9 cellular contexts compared by ENCODE assay signal in the genomic region with DNA sequence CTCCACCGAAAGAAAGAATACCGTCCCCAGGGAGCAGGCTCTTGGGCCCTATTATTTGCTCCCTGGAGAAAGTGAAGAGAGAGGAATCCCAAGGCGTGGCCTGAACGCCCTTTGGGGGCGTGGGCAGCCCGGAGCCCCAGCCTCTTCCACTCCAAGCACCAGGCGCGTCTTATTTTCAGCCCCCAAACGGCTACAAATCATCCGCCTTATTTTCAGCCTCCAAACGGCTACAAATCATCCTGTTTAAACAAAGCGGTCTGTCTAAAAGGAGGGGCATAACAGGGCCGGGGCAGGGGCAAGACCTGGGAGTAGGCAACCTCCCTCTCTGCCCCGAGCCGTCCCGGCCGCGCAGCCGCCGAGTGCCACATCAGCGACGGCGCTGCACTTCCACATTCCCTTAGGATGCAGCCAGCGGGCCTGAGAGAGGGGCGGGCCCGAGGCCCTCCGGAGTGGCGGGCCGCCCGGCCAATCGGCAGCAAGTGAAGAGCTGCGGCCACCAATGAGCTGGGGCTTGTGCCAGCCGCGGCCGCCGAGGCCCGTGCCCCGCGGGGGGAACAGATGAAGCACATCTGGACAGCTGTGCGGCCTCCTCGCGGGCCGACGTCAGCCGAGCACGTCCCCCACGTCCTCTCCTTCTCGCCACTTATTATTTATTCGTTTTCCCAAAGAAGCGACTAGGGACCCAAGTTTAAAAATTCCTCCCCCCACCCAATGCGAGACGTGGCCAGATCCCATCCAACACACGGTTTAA. TPM values are rescaled to one million over a fixed set of nuclear protein-coding genes. Genes with fewer than 3 reads are reported as not detected.
A peak's percentile ranks its signal among the peaks of the same experiment; 100 is the strongest.
DNase-seq lines count a peak whose midpoint lies in the region; ATAC-seq, FAIRE-seq and TF ChIP-seq lines count a peak whose summit lies in the region.
"Had no signal": no experiment of that assay in that cellular context is flagged by ENCODE, and none has a peak within 500 bp of the region (broad histone marks: within the 10 kb centered on the region; RNA-seq: fewer than 3 reads in every experiment).

A gene with protein sequence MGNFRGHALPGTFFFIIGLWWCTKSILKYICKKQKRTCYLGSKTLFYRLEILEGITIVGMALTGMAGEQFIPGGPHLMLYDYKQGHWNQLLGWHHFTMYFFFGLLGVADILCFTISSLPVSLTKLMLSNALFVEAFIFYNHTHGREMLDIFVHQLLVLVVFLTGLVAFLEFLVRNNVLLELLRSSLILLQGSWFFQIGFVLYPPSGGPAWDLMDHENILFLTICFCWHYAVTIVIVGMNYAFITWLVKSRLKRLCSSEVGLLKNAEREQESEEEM (plus strand): TSS at position 561 of the 751 bp plus-strand sequence. CDS start 62,593 bp downstream, outside the sequence.

- TF ChIP-seq RAD21 in H1 (IDR thresholded peaks at IDR 0.05 in 1 of 2, conservative IDR thresholded peaks at IDR 0.05 in 1 of 2; ENCODE audit: low read depth in 2 of 2, low read length in 2 of 2), result peak in 1 of 2 experiments; percentile 19; a peak in 1 of 4 replicates

- H3K79me2 ChIP-seq in H1 (ENCODE audit: control insufficient read depth in 1 of 2, insufficient read depth in 2 of 2, low read length in 2 of 2), result no peaks in the 10 kb centered on the region

- peak; percentile 59 to 84 for ATAC-seq in CD4-positive, CD25-positive, alpha-beta regulatory T cell (ENCODE audit: low read depth in 2 of 2)
- ATAC-seq in GM19452 (IDR thresholded peaks at IDR 0.05; ENCODE audit: unreplicated experiment) (peak; percentile 97), HG03571 (IDR thresholded peaks at IDR 0.05; ENCODE audit: unreplicated experiment) (peak; percentile 98)

- FAIRE-seq in H1 (lab: Jason Lieb, UNC), result no peak
- FAIRE-seq: colon had no signal

- CTCF ChIA-PET in H1 (lab: Charles Lee; ENCODE audit: partially characterized antibody), result interaction anchor here (0.9 kb wide), 1 partner anchor 84 kb away, joined by 3 read pairs; no protein-coding TSS in a partner anchor

- H3K27ac Mint-ChIP-seq in CD4-positive, CD25-positive, alpha-beta regulatory T cell, result peak within 1 kb of the TSS in 1 of 3 donors; percentile 14

- peak within 1 kb of the TSS; percentile 97 for H2AFZ ChIP-seq in H1 (ENCODE audit: low read length)
- peak within 1 kb of the TSS; percentile 82 for H2AFZ ChIP-seq in mesenchymal stem cell (ENCODE audit: low read depth, low read length)

- no peaks in the 10 kb centered on the region for H4K20me1 ChIP-seq in H1 (replicated peaks in 1 of 2; ENCODE audit: control insufficient read depth in 1 of 2, insufficient read depth in 2 of 2, low read length in 2 of 2)

- peak within 1 kb of the TSS; percentile 71 to 94 for H3K4me2 ChIP-seq in H1 (ENCODE audit: insufficient read depth in 1 of 2, low read depth in 2 of 2, low read length in 2 of 2)
- H3K4me2 ChIP-seq in mesenchymal stem cell (ENCODE audit: low read length, poor library complexity, severe bottlenecking), result peak within 1 kb of the TSS; percentile 83

- H3K4me3 Mint-ChIP-seq in CD4-positive, CD25-positive, alpha-beta regulatory T cell, result peak within 1 kb of the TSS; percentile 59 to 81 (median 70)

- H3K27me3 Mint-ChIP-seq in CD4-positive, CD25-positive, alpha-beta regulatory T cell, result peaks cover 40% of the 10 kb centered on the region

- H4K8ac ChIP-seq in H1 (ENCODE audit: extremely low read depth, insufficient read depth, low read length) (peak within 1 kb of the TSS; percentile 79; the same call in 1 of the 2 replicates), mesenchymal stem cell (ENCODE audit: low read length) (peak within 1 kb of the TSS; percentile 45)

- H3K36me3 ChIP-seq in CD4-positive, CD25-positive, alpha-beta regulatory T cell (ENCODE audit: control insufficient read depth, insufficient read depth, low read length), result no peaks in the 10 kb centered on the region
- no peaks in the 10 kb centered on the region for H3K36me3 ChIP-seq in H1 (ENCODE audit: control insufficient read depth in 2 of 4, insufficient read depth in 4 of 4, low read length in 3 of 4)
- no peaks in the 10 kb centered on the region for H3K36me3 ChIP-seq in mesenchymal stem cell (ENCODE audit: control insufficient read depth in 1 of 2, insufficient read depth in 2 of 2, low read depth in 1 of 2, low read length in 2 of 2)

- peaks cover 4 to 14% (median 6%) of the 10 kb centered on the region in 4 donors for H3K4me1 Mint-ChIP-seq in CD4-positive, CD25-positive, alpha-beta regulatory T cell

- no peak for TF ChIP-seq EP300 in H1 (IDR thresholded peaks at IDR 0.05; ENCODE audit: borderline replicate concordance in 1 of 2, low read depth in 2 of 2, low read length in 2 of 2)

- no peak within 1 kb of the TSS for H3K23ac ChIP-seq in H1 (ENCODE audit: insufficient read length)
- H3K23ac ChIP-seq in mesenchymal stem cell (ENCODE audit: low read length in 2 of 2), result no peak within 1 kb of the TSS

- peaks cover 0 to 9% (median 0%) of the 10 kb centered on the region in 7 donors for H3K9me3 Mint-ChIP-seq in CD4-positive, CD25-positive, alpha-beta regulatory T cell

- H3K4me1 ChIP-seq in CD4-positive, CD25-positive, alpha-beta regulatory T cell (ENCODE audit: control insufficient read depth, insufficient read depth, low read length, poor library complexity, severe bottlenecking), result peaks cover 14% of the 10 kb centered on the region
- H3K4me1 ChIP-seq in H1 (replicated peaks in 1 of 4; ENCODE audit: control insufficient read depth in 3 of 4, insufficient read depth in 4 of 4, low read length in 3 of 4), result no peaks in the 10 kb centered on the region
- H3K4me1 ChIP-seq in mesenchymal stem cell (ENCODE audit: control insufficient read depth, insufficient read depth, low read depth, low read length), result peaks cover 2% of the 10 kb centered on the region

- H4K91ac ChIP-seq in H1 (replicated peaks; ENCODE audit: insufficient read length, low read length), result no peak within 1 kb of the TSS
- no peak within 1 kb of the TSS for H4K91ac ChIP-seq in mesenchymal stem cell (ENCODE audit: low read length)

- DNase-seq in CD4-positive, CD25-positive, alpha-beta regulatory T cell, result peak; percentile 22 to 64 (median 38)
- DNase-seq in NCI-H82 (lab: John Stamatoyannopoulos, UW) (peak; percentile 98), H1 (ENCODE audit: low read depth in 1 of 2, low spot score in 2 of 2) (peak; percentile 85 to 98), mesenchymal stem cell (peak; percentile 96)
- peak; percentile 42 to 51 for DNase-seq in activated CD8-positive, alpha-beta memory T cell treated with anti-CD3 and anti-CD28 coated beads for 4 hours (ENCODE audit: low read depth in 2 of 2)
- DNase-seq in stimulated activated CD8-positive, alpha-beta memory T cell treated with anti-CD3 and anti-CD28 coated beads, Interleukin-12 subunit alpha, Interleukin-12 subunit beta, amount 100 ng/mL, for 1 hour (ENCODE audit: low read depth), result peak; percentile 53

- POLR2A ChIA-PET in H1 (lab: Charles Lee; ENCODE audit: partially characterized antibody), result interaction anchor here (0.6 to 1.3 kb wide), 7 partner anchors 9 to 157 kb away, joined by 3 to 5 read pairs (median 3); a partner anchor contains a TSS

- H3K79me1 ChIP-seq in H1 (ENCODE audit: low read depth, low read length), result no peaks in the 10 kb centered on the region
- H3K79me1 ChIP-seq in mesenchymal stem cell (replicated peaks; ENCODE audit: low read length, poor library complexity, severe bottlenecking), result peaks cover 12% of the 10 kb centered on the region

- no peak within 1 kb of the TSS for H2BK12ac ChIP-seq in H1 (ENCODE audit: low read depth, low read length)
- H2BK12ac ChIP-seq in mesenchymal stem cell (ENCODE audit: low read length in 2 of 2), result peak within 1 kb of the TSS in 1 of 2 experiments; percentile 15

- peaks cover 3% of the 10 kb centered on the region; the same call in 1 of the 2 replicates for H3K23me2 ChIP-seq in H1 (ENCODE audit: low read depth, low read length)

- H2BK20ac ChIP-seq in H1 (ENCODE audit: low read length), result no peak within 1 kb of the TSS; the same call in 1 of the 2 replicates

- H3K18ac ChIP-seq in H1 (ENCODE audit: extremely low read depth, low read length) (peak within 1 kb of the TSS; percentile 72), mesenchymal stem cell (ENCODE audit: low read depth in 1 of 2, low read length in 2 of 2) (peak within 1 kb of the TSS; percentile 40 to 89)

- H2BK5ac ChIP-seq in H1 (ENCODE audit: low read depth, low read length), result no peak within 1 kb of the TSS
- H2BK5ac ChIP-seq in mesenchymal stem cell (ENCODE audit: low read depth, low read length, poor library complexity, severe bottlenecking), result no peak within 1 kb of the TSS

- no peak within 1 kb of the TSS for H3K27ac ChIP-seq in CD4-positive, CD25-positive, alpha-beta regulatory T cell (ENCODE audit: insufficient read depth, low read length, poor library complexity, severe bottlenecking)
- H3K27ac ChIP-seq in H1 (ENCODE audit: low read depth, low read length), result no peak within 1 kb of the TSS; the same call in 1 of the 2 replicates
- H3K27ac ChIP-seq in mesenchymal stem cell (ENCODE audit: low read length, poor library complexity, severe bottlenecking), result peak within 1 kb of the TSS; percentile 95

- H3K36me3 Mint-ChIP-seq in CD4-positive, CD25-positive, alpha-beta regulatory T cell, result no peaks in the 10 kb centered on the region

- no peak within 1 kb of the TSS for H3K4ac ChIP-seq in H1 (replicated peaks; ENCODE audit: insufficient read length, low read depth, low read length)
- H3K4ac ChIP-seq in mesenchymal stem cell (ENCODE audit: low read depth in 1 of 2, low read length in 2 of 2), result peak within 1 kb of the TSS in 1 of 2 experiments; percentile 84

- 1% methylated on average over 45 of the region's 53 CpGs; no CpG with 5 or more reads in 1 of the 2 experiments for WGBS in H1 (ENCODE audit: extremely low coverage in 1 of 2, insufficient coverage in 1 of 2, insufficient read length in 1 of 2, insufficient replicate concordance in 2 of 2, low coverage in 1 of 2, low lambda C conversion rate in 2 of 2, missing lambda C conversion rate in 1 of 2), 2 experiments
- under 1% methylated on average over 53 of the region's 53 CpGs for WGBS in mesenchymal stem cell

- H3K14ac ChIP-seq in H1 (ENCODE audit: insufficient read length) (no peak within 1 kb of the TSS), mesenchymal stem cell (ENCODE audit: low read length in 2 of 2) (no peak within 1 kb of the TSS)

- H3K4me3 ChIP-seq in CD4-positive, CD25-positive, alpha-beta regulatory T cell (ENCODE audit: low read depth, low read length), result peak within 1 kb of the TSS; percentile 76
- peak within 1 kb of the TSS; percentile 69 to 90 (median 70) for H3K4me3 ChIP-seq in H1 (ENCODE audit: extremely low read depth in 1 of 4, insufficient read depth in 2 of 4, low read depth in 3 of 4, low read length in 4 of 4)
- peak within 1 kb of the TSS; percentile 55 to 83 for H3K4me3 ChIP-seq in mesenchymal stem cell (ENCODE audit: insufficient read depth in 1 of 2, low read depth in 1 of 2, low read length in 2 of 2)

- H3K9ac ChIP-seq in H1 (replicated peaks in 1 of 4; ENCODE audit: extremely low read depth in 1 of 4, low read depth in 3 of 4, low read length in 3 of 4), result peak within 1 kb of the TSS in 3 of 4 experiments; percentile 67 to 90 (median 77); a peak in 6 of 7 replicates
- peak within 1 kb of the TSS; percentile 95 for H3K9ac ChIP-seq in mesenchymal stem cell (ENCODE audit: low read length)

- no peak within 1 kb of the TSS for H3K56ac ChIP-seq in H1 (replicated peaks; ENCODE audit: insufficient read length, low read depth, low read length)

- H4K5ac ChIP-seq in H1 (ENCODE audit: insufficient read length, low read depth, low read length), result peak within 1 kb of the TSS; percentile 44

- no peak within 1 kb of the TSS for H2AK5ac ChIP-seq in H1 (ENCODE audit: low read depth, low read length)
- H2AK5ac ChIP-seq in mesenchymal stem cell (ENCODE audit: low read length, severe bottlenecking), result no peak within 1 kb of the TSS

- H2BK15ac ChIP-seq in H1 (ENCODE audit: low read length) (no peak within 1 kb of the TSS), mesenchymal stem cell (ENCODE audit: low read depth, poor library complexity, severe bottlenecking) (no peak within 1 kb of the TSS)

- no peaks in the 10 kb centered on the region for H3K9me3 ChIP-seq in CD4-positive, CD25-positive, alpha-beta regulatory T cell (ENCODE audit: control insufficient read depth in 2 of 2, low read length in 2 of 2)
- H3K9me3 ChIP-seq in H1 (ENCODE audit: insufficient read depth in 2 of 2, low read depth in 1 of 2, low read length in 1 of 2) (no peaks in the 10 kb centered on the region), mesenchymal stem cell (ENCODE audit: control insufficient read depth, low read length) (no peaks in the 10 kb centered on the region)

- no peak for TF ChIP-seq CTCF in H1 (IDR thresholded peaks at IDR 0.05; ENCODE audit: control extremely low read depth in 1 of 3, insufficient read depth in 1 of 3, low read depth in 1 of 3, low read length in 3 of 3)

- H2BK120ac ChIP-seq in H1 (replicated peaks; ENCODE audit: low read depth, low read length) (no peak within 1 kb of the TSS), mesenchymal stem cell (ENCODE audit: low read depth, low read length) (no peak within 1 kb of the TSS)

- peak; percentile 88 to 92 for TF ChIP-seq POLR2A in H1 (IDR thresholded peaks at IDR 0.05; ENCODE audit: control extremely low read depth in 1 of 2, low read depth in 2 of 2, low read length in 2 of 2)

- H3K27me3 ChIP-seq in CD4-positive, CD25-positive, alpha-beta regulatory T cell (ENCODE audit: control insufficient read depth, insufficient read depth, low read length), result peaks cover 42% of the 10 kb centered on the region
- H3K27me3 ChIP-seq in H1 (replicated peaks in 1 of 4; ENCODE audit: control insufficient read depth in 3 of 4, extremely low read depth in 1 of 4, insufficient read depth in 3 of 4, low read length in 3 of 4) (no peaks in the 10 kb centered on the region), mesenchymal stem cell (ENCODE audit: control insufficient read depth in 1 of 2, insufficient read depth in 1 of 2, low read length in 2 of 2) (no peaks in the 10 kb centered on the region)

RNA-seq across cellular contexts. Expression of the gene that starts here (rescaled TPM):
- 0.39 TPM for total RNA-seq in CD4-positive, CD25-positive, alpha-beta regulatory T cell
- polyA plus RNA-seq in CD4-positive, CD25-positive, alpha-beta regulatory T cell, result not detected
- total RNA-seq in H1 (2021; fragmentation: NEBNext Ultra II Directional; extraction: Animal tissue kit (Norgen Biotek cat#: 25700)), result 12.3 and 12.9 TPM in 2 replicates
- polyA plus RNA-seq in H1 (2011; rRNA removed), result 6.9 and 14.2 TPM in 2 replicates
- 12.0 TPM for polyA plus RNA-seq in H1 (2011; cell fraction: cytosol; rRNA removed)
- 2.6 TPM for polyA plus RNA-seq in H1 (2011; cell fraction: nucleus; rRNA removed)
- 10.3 to 17.0 TPM (median 11.2 TPM) in 4 replicates for polyA plus RNA-seq in H1 (2012, experiment 1 of 2)
- polyA plus RNA-seq in H1 (2012, experiment 2 of 2), result 7.0 TPM
- polyA plus RNA-seq in H1 (2013, experiment 1 of 2), result 15.7 TPM
- 15.6 TPM for polyA plus RNA-seq in H1 (2013, experiment 2 of 2)
- 9.6 and 10.0 TPM in 2 replicates for polyA minus RNA-seq in H1 (2011; rRNA and poly(A)+ RNA removed)
- 4.4 TPM for polyA minus RNA-seq in H1 (2011; cell fraction: cytosol; rRNA and poly(A)+ RNA removed)
- polyA minus RNA-seq in H1 (2011; cell fraction: nucleus; rRNA and poly(A)+ RNA removed), result 4.7 TPM
- 23.8 TPM for polyA plus RNA-seq in mesenchymal stem cell (2013, experiment 1 of 2)
- 26.0 TPM for polyA plus RNA-seq in mesenchymal stem cell (2013, experiment 2 of 2)

Comparison
In these comparisons a context has a peak if more than half of its experiments do, and no peak if none do; other contexts are left out.
1. Peak in DNase-seq, ATAC-seq and H3K4me3 ChIP-seq in CD4-positive, CD25-positive, alpha-beta regulatory T cell; RNA of the gene not detected or under 1 TPM.
2. DNase-seq: peak in every context shown above with its lines; median percentile 98 in NCI-H82; 96 in mesenchymal stem cell; 92 in H1; 53 in stimulated activated CD8-positive, alpha-beta memory T cell treated with anti-CD3 and anti-CD28 coated beads, Interleukin-12 subunit alpha, Interleukin-12 subunit beta, amount 100 ng/mL, for 1 hour; 46 in activated CD8-positive, alpha-beta memory T cell treated with anti-CD3 and anti-CD28 coated beads for 4 hours; 38 in CD4-positive, CD25-positive, alpha-beta regulatory T cell.